In the genomic region with DNA sequence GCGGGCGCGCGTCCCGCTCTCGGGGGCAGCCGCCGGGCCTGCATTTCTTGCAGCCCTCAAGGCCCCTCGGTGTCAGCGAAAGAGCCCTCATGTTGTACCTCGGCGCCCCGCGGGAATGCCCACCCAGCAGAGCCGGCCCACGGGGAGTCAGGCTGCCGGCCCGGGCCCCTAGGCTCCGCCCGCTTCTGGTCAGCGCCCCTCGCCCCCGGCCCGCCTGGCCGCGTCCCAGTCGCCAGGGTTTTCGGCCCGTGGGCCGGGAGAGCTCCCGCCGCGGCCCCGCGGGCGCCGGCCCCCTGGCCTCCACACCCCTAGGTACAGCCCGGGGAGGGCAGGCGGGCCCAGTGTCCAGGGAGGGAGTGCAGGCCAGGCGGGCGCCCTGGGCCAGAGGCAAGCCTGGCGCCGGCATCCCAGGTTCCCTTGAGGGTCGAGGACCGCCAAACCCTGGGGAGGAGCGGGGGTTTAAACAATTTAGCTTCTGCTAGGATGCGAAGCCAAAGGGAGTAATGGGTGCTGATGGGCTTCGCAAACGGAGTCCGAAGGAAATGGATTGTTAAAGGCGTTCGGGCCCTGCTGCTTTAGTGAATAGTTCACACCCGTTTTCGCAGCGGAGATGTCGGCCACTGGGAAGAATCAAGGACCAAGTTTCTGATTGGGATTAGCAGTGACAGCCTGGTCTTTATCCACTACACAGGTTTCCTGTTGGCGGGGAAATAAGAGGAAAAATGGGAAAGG, we compare ENCODE assay signal across 8 cellular contexts. TPM values are rescaled to one million over a fixed set of nuclear protein-coding genes. Genes with fewer than 3 reads are reported as not detected.
DNase-seq lines count a peak whose midpoint lies in the region; ATAC-seq and TF ChIP-seq lines count a peak whose summit lies in the region.

No MANE protein-coding gene starts in this region.

- H3K27ac ChIP-seq in DOHH2 (ENCODE audit: low read depth, low read length) (no peak overlapping the region), OCI-LY7 (ENCODE audit: low read depth, low read length, poor library complexity, severe bottlenecking) (peak overlapping the region; percentile 97), gastroesophageal sphincter (peak overlapping the region in 1 of 4 donors; percentile 25), parathyroid adenoma (no peak overlapping the region)

- no peak for TF ChIP-seq POLR2A in gastroesophageal sphincter (IDR thresholded peaks at IDR 0.05)

- peaks cover 10% of the 10 kb centered on the region for H3F3A ChIP-seq in DOHH2 (ENCODE audit: control insufficient read depth, insufficient read depth)

- TF ChIP-seq CTCF in DOHH2 (IDR thresholded peaks at IDR 0.05; ENCODE audit: low read depth, low read length, poor library complexity, severe bottlenecking) (no peak), OCI-LY7 (conservative IDR thresholded peaks at IDR 0.05; ENCODE audit: low read length) (no peak), gastroesophageal sphincter (IDR thresholded peaks at IDR 0.05) (no peak), parathyroid adenoma (IDR thresholded peaks at IDR 0.05) (no peak)

- H3K9ac ChIP-seq in parathyroid adenoma: no peak overlapping the region

- CTCF ChIA-PET in OCI-LY7 (lab: Charles Lee; ENCODE audit: unreplicated experiment): no interaction called here

- H3K4me3 ChIP-seq in DOHH2 (ENCODE audit: low read length) (peak overlapping the region; percentile 74), OCI-LY7 (ENCODE audit: low read depth, low read length, poor library complexity, severe bottlenecking) (peak overlapping the region; percentile 84), gastroesophageal sphincter (peak overlapping the region; percentile 25 to 62), parathyroid adenoma (ENCODE audit: low read depth, low read length) (peak overlapping the region; percentile 48)

- no peak for DNase-seq in OCI-LY7 (ENCODE audit: low spot score)
- no peak for DNase-seq in nucleus accumbens (lab: John Stamatoyannopoulos, UW)
- DNase-seq in NCI-H748 (lab: John Stamatoyannopoulos, UW; ENCODE audit: unreplicated experiment): no peak
- DNase-seq in NCI-H1048 (lab: John Stamatoyannopoulos, UW): no peak

- H3K27me3 ChIP-seq in DOHH2 (ENCODE audit: control insufficient read depth, low read length) (no peaks in the 10 kb centered on the region), gastroesophageal sphincter (peaks cover 91% of the 10 kb centered on the region), parathyroid adenoma (ENCODE audit: control insufficient read depth, insufficient read depth, low read length) (no peaks in the 10 kb centered on the region)

- 30 to 49% methylated on average over 6 to 9 of the region's 57 CpGs for WGBS in gastroesophageal sphincter (ENCODE audit: low coverage in 1 of 2), 2 donors

- no TSS peak for BruUV-seq in OCI-LY7 (replicated peaks; lab: Mats Ljungman, UMichigan)

- intact Hi-C loops in OCI-LY7 (cut with micrococcal nuclease; ENCODE audit: unreplicated experiment): loop anchor here (2.0 to 10.0 kb wide), 2 partner anchors 52 to 450 kb away; no protein-coding TSS in a partner anchor

- POLR2A ChIA-PET in OCI-LY7 (lab: Charles Lee): interaction anchor here (0.6 to 3.1 kb wide), 6 partner anchors 38 to 453 kb away, joined by 3 to 12 read pairs (median 6); no protein-coding TSS in a partner anchor

- peak overlapping the region; percentile 79 for H3K4me2 ChIP-seq in DOHH2 (ENCODE audit: low read length)
- peak overlapping the region; percentile 90 for H3K4me2 ChIP-seq in OCI-LY7 (ENCODE audit: low read length)
- H3K4me2 ChIP-seq in parathyroid adenoma (ENCODE audit: low read length): peak overlapping the region; percentile 68

- peaks cover 71% of the 10 kb centered on the region for H3K4me1 ChIP-seq in DOHH2 (ENCODE audit: control insufficient read depth, low read length)
- peaks cover 28% of the 10 kb centered on the region for H3K4me1 ChIP-seq in OCI-LY7 (ENCODE audit: insufficient read depth, low read length, poor library complexity, severe bottlenecking)
- H3K4me1 ChIP-seq in gastroesophageal sphincter: peaks cover 0 to 18% (median 0%) of the 10 kb centered on the region in 3 donors
- no peaks in the 10 kb centered on the region for H3K4me1 ChIP-seq in parathyroid adenoma

- ATAC-seq in gastroesophageal sphincter (no peak), GM19328 (IDR thresholded peaks at IDR 0.05; ENCODE audit: unreplicated experiment) (no peak)

- no peak for TF ChIP-seq EP300 in gastroesophageal sphincter (IDR thresholded peaks at IDR 0.05)

- H3K9me2 ChIP-seq in DOHH2 (replicated peaks; ENCODE audit: control insufficient read depth, low read length) (no peaks in the 10 kb centered on the region), OCI-LY7 (ENCODE audit: insufficient read depth, low read length) (no peaks in the 10 kb centered on the region)

- H4K20me1 ChIP-seq in DOHH2 (ENCODE audit: control insufficient read depth, insufficient read depth, low read depth, low read length) (no peaks in the 10 kb centered on the region), OCI-LY7 (ENCODE audit: insufficient read depth, low read length) (no peaks in the 10 kb centered on the region)

- H3K36me3 ChIP-seq in DOHH2 (ENCODE audit: control insufficient read depth, low read length) (no peaks in the 10 kb centered on the region), OCI-LY7 (ENCODE audit: insufficient read depth, low read length) (no peaks in the 10 kb centered on the region; the same call in 1 of the 2 replicates), gastroesophageal sphincter (no peaks in the 10 kb centered on the region), parathyroid adenoma (ENCODE audit: control insufficient read depth, insufficient read depth, low read length) (no peaks in the 10 kb centered on the region)

- H3K79me2 ChIP-seq in DOHH2 (ENCODE audit: control insufficient read depth, low read length) (peaks cover 11% of the 10 kb centered on the region), OCI-LY7 (ENCODE audit: insufficient read depth, low read depth, low read length) (peaks cover 37% of the 10 kb centered on the region), parathyroid adenoma (no peaks in the 10 kb centered on the region)

- H2AFZ ChIP-seq in OCI-LY7 (ENCODE audit: low read length): peak overlapping the region; percentile 82
- H2AFZ ChIP-seq in parathyroid adenoma: peak overlapping the region; percentile 79

- H3K9me3 ChIP-seq in DOHH2 (ENCODE audit: control insufficient read depth, insufficient read depth, low read length) (no peaks in the 10 kb centered on the region), OCI-LY7 (ENCODE audit: low read length) (no peaks in the 10 kb centered on the region), gastroesophageal sphincter (no peaks in the 10 kb centered on the region), parathyroid adenoma (ENCODE audit: control insufficient read depth, low read length) (no peaks in the 10 kb centered on the region)

RNA-seq across cellular contexts. Expression of a gene that starts 0.5 kb away (rescaled TPM):
- 46.2 and 58.0 TPM in 2 replicates for total RNA-seq in OCI-LY7 (2014; rRNA removed; shearing (Covaris generic))
- 43.6 and 54.5 TPM in 2 replicates for total RNA-seq in OCI-LY7 (2022)
- total RNA-seq in gastroesophageal sphincter: 1 to 10 TPM in 1 of 4 donors, under 1 TPM in 3; 0.31 to 1.9 (median 0.49) TPM

Comparison
In these comparisons a context has a peak if more than half of its experiments do, and no peak if none do; other contexts are left out.
1. RNA of a gene that starts 0.5 kb away (total RNA-seq): 43.6 to 58.0 TPM in OCI-LY7; 0.31 to 1.9 TPM in gastroesophageal sphincter; every median in the first group is over 10 times any median in the second.
2. Peak in every context shown above with its lines, with median percentiles within 50 percentile points of each other: H3K4me2 ChIP-seq and H3K4me3 ChIP-seq.